Comparison of ENCODE assay signal across 12 cellular contexts in genomic region chr12:91991397-91992187, GRCh38.
A peak's percentile ranks its signal among the peaks of the same experiment; 100 is the strongest.
DNase-seq lines count a peak whose midpoint lies in the region; ATAC-seq and TF ChIP-seq lines count a peak whose summit lies in the region.
"Had no signal": no experiment of that assay in that cellular context is flagged by ENCODE, and none has a peak within 500 bp of the region (broad histone marks: within the 10 kb centered on the region; RNA-seq: fewer than 3 reads in every experiment).

No MANE protein-coding gene starts in this region.

- H3K27me3 Mint-ChIP-seq in immature natural killer cell (ENCODE audit: low read depth in 3 of 3) = peaks cover 0 to 3% (median 2%) of the 10 kb centered on the region in 3 donors
- no peaks in the 10 kb centered on the region for H3K27me3 Mint-ChIP-seq in stimulated activated memory B cell treated with anti-CD40 and anti-IgM and Interleukin-4, amounts not matched to agents 10 μg/mL and 1 μg/mL and 100 μg/mL, for 72 hours

- H3K36me3 ChIP-seq in DND-41 (ENCODE audit: insufficient read depth, low read length) = no peaks in the 10 kb centered on the region

- H3K27me3 ChIP-seq in DND-41 (ENCODE audit: insufficient read depth, low read length, poor library complexity) = no peaks in the 10 kb centered on the region

- H3K4me3 ChIP-seq in DND-41 (ENCODE audit: low read depth in 1 of 2, low read length in 2 of 2) = no peak overlapping the region

- H3K27ac Mint-ChIP-seq in immature natural killer cell = peak overlapping the region in 2 of 6 donors; percentile 16 to 71
- H3K27ac Mint-ChIP-seq in stimulated activated memory B cell treated with anti-CD40 and anti-IgM and Interleukin-4, amounts not matched to agents 10 μg/mL and 1 μg/mL and 100 μg/mL, for 72 hours = no peak overlapping the region

- in situ Hi-C loops in SK-MEL-5 (cut with HindIII; ENCODE audit: low pct_unique_long_range_greater_than_20kb, low sequenced_read_pairs) = no loop called here

- H3K9me3 Mint-ChIP-seq in immature natural killer cell = no peaks in the 10 kb centered on the region
- no peaks in the 10 kb centered on the region for H3K9me3 Mint-ChIP-seq in stimulated activated memory B cell treated with anti-CD40 and anti-IgM and Interleukin-4, amounts not matched to agents 10 μg/mL and 1 μg/mL and 100 μg/mL, for 72 hours

- DNase-seq in DND-41 (no peak), SK-MEL-5 (ENCODE audit: low read depth, low spot score) (peak; percentile 58), immature natural killer cell (peak; percentile 22 to 51 (median 38)), NCI-H128 (lab: John Stamatoyannopoulos, UW; ENCODE audit: unreplicated experiment) (no peak), DMS153 treated with DMSO at 0.1 percent for 48 hours (lab: John Stamatoyannopoulos, UW; ENCODE audit: unreplicated experiment) (no peak), cerebellum (ENCODE audit: low spot score) (no peak)
- DNase-seq: activated naive CD4-positive, alpha-beta T cell treated with Interleukin-2 at 50 U/mL for 16 hours; Caco-2; HCEC 1CT; NCI-H1436 had no signal

- peaks cover 8 to 9% of the 10 kb centered on the region in 2 donors for H3K4me1 Mint-ChIP-seq in immature natural killer cell
- no peaks in the 10 kb centered on the region for H3K4me1 Mint-ChIP-seq in stimulated activated memory B cell treated with anti-CD40 and anti-IgM and Interleukin-4, amounts not matched to agents 10 μg/mL and 1 μg/mL and 100 μg/mL, for 72 hours

- H3K9me3 ChIP-seq in DND-41 (ENCODE audit: insufficient read depth, low read length, severe bottlenecking) = no peaks in the 10 kb centered on the region
- H3K9me3 ChIP-seq: Caco-2 had no signal

- H3K79me2 ChIP-seq in DND-41 (ENCODE audit: insufficient read depth, low read length) = no peaks in the 10 kb centered on the region

- ATAC-seq in DND-41 (ENCODE audit: insufficient read depth, low read depth) = no peak
- peak; percentile 56 for ATAC-seq in GM19463 (IDR thresholded peaks at IDR 0.05; ENCODE audit: unreplicated experiment)
- ATAC-seq in stimulated activated memory B cell treated with anti-CD40 and anti-IgM and Interleukin-4, amounts not matched to agents 10 μg/mL and 1 μg/mL and 100 μg/mL, for 72 hours = no peak

- no peaks in the 10 kb centered on the region for H3K36me3 Mint-ChIP-seq in immature natural killer cell
- no peaks in the 10 kb centered on the region for H3K36me3 Mint-ChIP-seq in stimulated activated memory B cell treated with anti-CD40 and anti-IgM and Interleukin-4, amounts not matched to agents 10 μg/mL and 1 μg/mL and 100 μg/mL, for 72 hours

- H3K4me1 ChIP-seq in DND-41 (ENCODE audit: insufficient read depth, low read length) = no peaks in the 10 kb centered on the region
- H3K4me1 ChIP-seq: Caco-2 had no signal

- no peaks in the 10 kb centered on the region for H4K20me1 ChIP-seq in DND-41 (ENCODE audit: insufficient read depth, low read length)

- TF ChIP-seq CTCF in DND-41 (IDR thresholded peaks at IDR 0.05; ENCODE audit: borderline replicate concordance, extremely low read depth, low read length, poor library complexity, severe bottlenecking) = peak; percentile 30

- H3K4me3 Mint-ChIP-seq in immature natural killer cell = no peak overlapping the region
- H3K4me3 Mint-ChIP-seq in stimulated activated memory B cell treated with anti-CD40 and anti-IgM and Interleukin-4, amounts not matched to agents 10 μg/mL and 1 μg/mL and 100 μg/mL, for 72 hours = no peak overlapping the region

- H3K9ac ChIP-seq in DND-41 (ENCODE audit: low read depth, low read length) = no peak overlapping the region

- H3K27ac ChIP-seq in DND-41 (ENCODE audit: low read length) = no peak overlapping the region

- no peak overlapping the region for H3K4me2 ChIP-seq in DND-41 (ENCODE audit: insufficient read depth, low read length)

- H2AFZ ChIP-seq in DND-41 (ENCODE audit: low read depth, low read length) = no peak overlapping the region

Comparison
In these comparisons a context has a peak if more than half of its experiments do, and no peak if none do; other contexts are left out.
1. DNase-seq: peak in SK-MEL-5 (single experiment) and immature natural killer cell (3 of 3); none in DND-41 (single experiment), NCI-H128 (single experiment), DMS153 treated with DMSO at 0.1 percent for 48 hours (single experiment) and cerebellum (single experiment).